Comparison of ENCODE assay signal across 8 cellular contexts in the genomic region with DNA sequence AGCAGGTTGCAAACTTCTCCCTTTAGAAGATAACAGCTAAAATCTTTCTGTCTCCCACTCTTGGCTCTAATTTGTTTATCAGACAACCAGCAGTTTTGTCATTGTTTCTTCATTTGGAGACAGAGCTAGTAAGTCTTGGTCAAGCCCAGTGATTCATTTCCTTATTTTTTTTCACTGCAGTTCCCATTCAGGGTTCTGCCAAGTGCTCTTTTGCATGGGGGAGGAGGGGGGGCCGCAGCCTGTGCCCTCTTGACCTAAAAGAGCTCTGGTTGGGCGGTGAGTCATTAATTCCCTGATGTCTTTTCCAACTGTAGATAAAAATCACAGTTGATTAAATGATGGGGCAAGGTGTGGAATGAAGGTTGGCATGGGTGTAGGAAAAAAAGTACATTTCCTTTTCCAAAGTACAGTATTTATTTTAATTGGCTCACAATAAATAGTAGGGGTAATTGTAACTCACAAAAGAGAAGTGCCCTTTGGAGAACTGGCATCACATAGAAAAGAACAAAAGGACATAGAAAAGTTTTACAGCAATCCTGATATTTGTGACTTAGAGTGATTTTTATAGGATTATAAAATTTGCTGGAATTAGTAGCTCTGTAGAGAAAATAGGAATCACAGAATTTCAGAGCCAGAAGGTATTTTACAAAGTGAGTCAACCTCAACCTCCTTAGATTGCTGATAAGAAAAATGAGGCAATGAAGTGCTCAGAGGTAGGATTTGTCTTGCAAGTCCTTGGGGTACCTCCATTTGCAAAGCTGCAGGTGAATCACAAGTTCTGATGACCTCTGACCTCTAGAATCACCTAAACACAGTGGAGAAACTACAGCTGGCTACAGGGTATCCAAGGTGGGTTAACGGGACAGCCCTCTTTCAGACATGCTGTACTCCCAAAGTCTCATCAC.
DNase-seq lines count a peak whose midpoint lies in the region; ATAC-seq and TF ChIP-seq lines count a peak whose summit lies in the region.

No MANE protein-coding gene starts in this region.

- 17 to 30% methylated on average over 3 of the region's 3 CpGs for WGBS in lower leg skin, 2 donors

- intact Hi-C loops in lower leg skin (cut with DNase I; ENCODE audit: low total_unique reads), result no loop called here

- CTCF ChIA-PET in GM10248 (lab: Yijun Ruan, JAX), result interaction anchor here (0.7 to 4.8 kb wide), 5 partner anchors 9 to 227 kb away, joined by 3 to 22 read pairs (median 3); no protein-coding TSS in a partner anchor

- no peak for TF ChIP-seq POLR2A in lower leg skin (IDR thresholded peaks at IDR 0.05)

- TF ChIP-seq CTCF in cardiac fibroblast (IDR thresholded peaks at IDR 0.05; ENCODE audit: low read depth, low read length) (no peak), lower leg skin (IDR thresholded peaks at IDR 0.05) (no peak), GM10248 (IDR thresholded peaks at IDR 0.05; ENCODE audit: control extremely low read depth, extremely low read depth, low read depth, missing control alignments) (no peak)

- POLR2A ChIA-PET in GM10248 (lab: Yijun Ruan, JAX), result no interaction called here

- ATAC-seq in HG02678 (IDR thresholded peaks at IDR 0.05; ENCODE audit: unreplicated experiment), result no peak

- H3K4me3 ChIP-seq in cardiac fibroblast (replicated peaks in 1 of 2; ENCODE audit: low read depth in 2 of 2, low read length in 2 of 2), result no peak overlapping the region
- H3K4me3 ChIP-seq in lower leg skin (ENCODE audit: low read depth, poor library complexity, severe bottlenecking), result no peak overlapping the region

- DNase-seq in ELR (ENCODE audit: low read depth) (peak; percentile 98), NCI-H2196 treated with DMSO at 0.1 percent for 48 hours (lab: John Stamatoyannopoulos, UW; ENCODE audit: unreplicated experiment) (peak; percentile 73), cardiac fibroblast (ENCODE audit: low read depth in 2 of 2) (peak; percentile 95 to 97), lower leg skin (ENCODE audit: low spot score in 2 of 2) (peak; percentile 66 to 90), GM10248 (ENCODE audit: extremely low spot score) (no peak), NCI-H446 (lab: John Stamatoyannopoulos, UW) (no peak)
- no peak for DNase-seq in activated naive CD4-positive, alpha-beta T cell treated with Interleukin-2 at 50 U/mL for 16 hours

Comparison
In these comparisons a context has a peak if more than half of its experiments do, and no peak if none do; other contexts are left out.
1. DNase-seq: peak in ELR (single experiment), NCI-H2196 treated with DMSO at 0.1 percent for 48 hours (single experiment), cardiac fibroblast (2 of 2) and lower leg skin (2 of 2); none in GM10248 (single experiment), activated naive CD4-positive, alpha-beta T cell treated with Interleukin-2 at 50 U/mL for 16 hours (single experiment) and NCI-H446 (0 of 2).